Comparison of ENCODE assay signal across 10 cellular contexts in genomic region chr20:63659370-63659769, GRCh38. TPM values are rescaled to one million over a fixed set of nuclear protein-coding genes. Genes with fewer than 3 reads are reported as not detected.
DNase-seq lines count a peak whose midpoint lies in the region; ATAC-seq and TF ChIP-seq lines count a peak whose summit lies in the region.
"Had no signal": no experiment of that assay in that cellular context is flagged by ENCODE, and none has a peak within 500 bp of the region (broad histone marks: within the 10 kb centered on the region; RNA-seq: fewer than 3 reads in every experiment).

No MANE protein-coding gene starts in this region.

- no peaks in the 10 kb centered on the region for H4K20me1 ChIP-seq in Karpas-422 (ENCODE audit: insufficient read depth, low read depth, low read length)

- H3K4me3 ChIP-seq in BE2C (ENCODE audit: low read depth, low read length), result peak overlapping the region; percentile 97
- peak overlapping the region; percentile 98 for H3K4me3 ChIP-seq in Karpas-422 (ENCODE audit: low read length)
- H3K4me3 ChIP-seq in dorsolateral prefrontal cortex, result peak overlapping the region; percentile 61 to 98 (median 84)

- peaks cover 2% of the 10 kb centered on the region for H3K4me1 ChIP-seq in BE2C
- H3K4me1 ChIP-seq in Karpas-422 (ENCODE audit: low read length), result peaks cover 18% of the 10 kb centered on the region

- ATAC-seq in GM18520 (IDR thresholded peaks at IDR 0.05; ENCODE audit: unreplicated experiment) (no peak), GM21528 (IDR thresholded peaks at IDR 0.05; ENCODE audit: low FRiP score, unreplicated experiment) (no peak)

- H3K27ac ChIP-seq in Karpas-422 (ENCODE audit: low read length), result no peak overlapping the region
- peak overlapping the region in 39 of 59 donors; percentile 60 to 98 (median 93) for H3K27ac ChIP-seq in dorsolateral prefrontal cortex

- peaks cover 29% of the 10 kb centered on the region for H3K36me3 ChIP-seq in BE2C
- H3K36me3 ChIP-seq in Karpas-422 (ENCODE audit: insufficient read depth, low read length), result no peaks in the 10 kb centered on the region

- peak overlapping the region; percentile 95 to 98 (median 96) for H3K4me3 Mint-ChIP-seq in nephron

- H3K4me2 ChIP-seq in Karpas-422 (ENCODE audit: low read depth, low read length, poor library complexity, severe bottlenecking), result peak overlapping the region; percentile 91

- H3K27ac Mint-ChIP-seq in nephron, result peak overlapping the region; percentile 95 to 99 (median 96)

- TF ChIP-seq CTCF in BE2C (IDR thresholded peaks at IDR 0.05; ENCODE audit: low read depth, low read length), result no peak
- no peak for TF ChIP-seq CTCF in dorsolateral prefrontal cortex (IDR thresholded peaks at IDR 0.05 in 54 of 56, conservative IDR thresholded peaks at IDR 0.05 in 2 of 56; ENCODE audit: low read depth in 1 of 56, partially characterized antibody in 56 of 56)
- no peak for TF ChIP-seq CTCF in nephron (IDR thresholded peaks at IDR 0.05; ENCODE audit: unreplicated experiment in 3 of 3)

- DNase-seq in BE2C (no peak), Karpas-422 (no peak), dorsolateral prefrontal cortex (no peak), NCI-H748 treated with DMSO at 0.1 percent for 48 hours (lab: John Stamatoyannopoulos, UW) (no peak), NCI-H146 (lab: John Stamatoyannopoulos, UW) (no peak)
- DNase-seq: effector CD4-positive, alpha-beta T cell; NCI-H1048 had no signal

- no peaks in the 10 kb centered on the region for H3K9me2 ChIP-seq in Karpas-422 (replicated peaks; ENCODE audit: insufficient read depth, low read length)

- no peak overlapping the region for H2AFZ ChIP-seq in Karpas-422 (ENCODE audit: low read length)

- H3K36me3 Mint-ChIP-seq in nephron (ENCODE audit: low read depth), result peaks cover 6% of the 10 kb centered on the region

- H3K9me3 ChIP-seq in BE2C (no peaks in the 10 kb centered on the region), Karpas-422 (ENCODE audit: low read length) (no peaks in the 10 kb centered on the region)

- H3K27me3 ChIP-seq in BE2C (no peaks in the 10 kb centered on the region), Karpas-422 (ENCODE audit: low read length) (no peaks in the 10 kb centered on the region), dorsolateral prefrontal cortex (no peaks in the 10 kb centered on the region)

- H3K79me2 ChIP-seq in Karpas-422 (ENCODE audit: low read length), result peaks cover 16% of the 10 kb centered on the region

- peak overlapping the region; percentile 93 for H3K9ac ChIP-seq in Karpas-422 (ENCODE audit: low read length)

- no peaks in the 10 kb centered on the region for H3K9me3 Mint-ChIP-seq in nephron

- peaks cover 21% of the 10 kb centered on the region for H3K4me1 Mint-ChIP-seq in nephron

- no peaks in the 10 kb centered on the region for H3K27me3 Mint-ChIP-seq in nephron (ENCODE audit: low read depth)

- intact Hi-C loops in dorsolateral prefrontal cortex (cut with DNase I), result loop anchor here in 1 of 2 donors (2.0 to 5.0 kb wide), 2 partner anchors 33 to 48 kb away; partner anchors contain the start of genes ARFRP1, GMEB2 and ZGPAT

RNA-seq across cellular contexts. Expression of gene RTEL1, which starts 1.3 kb away (rescaled TPM):
- 73.4 TPM for polyA plus RNA-seq in BE2C (2012; ENCODE audit: insufficient read depth, insufficient read length, low read depth)
- total RNA-seq in Karpas-422 (2014; rRNA removed; shearing (Covaris generic); ENCODE audit: low replicate concordance), result 6.4 and 8.3 TPM in 2 replicates
- total RNA-seq in dorsolateral prefrontal cortex, result 10 to 100 TPM; 24.4 to 94.5 (median 44.5) TPM

RNA-seq across cellular contexts. Expression of gene STMN3, which starts 6.1 kb away (rescaled TPM):
- polyA plus RNA-seq in BE2C (2012; ENCODE audit: insufficient read depth, insufficient read length, low read depth), result 396 TPM
- total RNA-seq in Karpas-422 (2014; rRNA removed; shearing (Covaris generic); ENCODE audit: low replicate concordance), result 1.4 and 4.1 TPM in 2 replicates
- total RNA-seq in dorsolateral prefrontal cortex, result 100 to 1,000 TPM; 107 to 445 (median 317) TPM

RNA-seq across cellular contexts. Expression of gene GMEB2, which starts 32.5 kb away (rescaled TPM):
- 21.2 TPM for polyA plus RNA-seq in BE2C (2012; ENCODE audit: insufficient read depth, insufficient read length, low read depth)
- total RNA-seq in Karpas-422 (2014; rRNA removed; shearing (Covaris generic); ENCODE audit: low replicate concordance), result 8.4 and 13.7 TPM in 2 replicates
- total RNA-seq in dorsolateral prefrontal cortex, result 10 to 100 TPM in 67 of 120 experiments, 1 to 10 TPM in 53; 7.5 to 16.6 (median 10.2) TPM

RNA-seq across cellular contexts. Expression of gene TNFRSF6B, which starts 37.1 kb away (rescaled TPM):
- polyA plus RNA-seq in BE2C (2012; ENCODE audit: insufficient read depth, insufficient read length, low read depth), result not detected
- 2.5 and 4.6 TPM in 2 replicates for total RNA-seq in Karpas-422 (2014; rRNA removed; shearing (Covaris generic); ENCODE audit: low replicate concordance)
- 10 to 100 TPM in 54 of 120 experiments, 1 to 10 TPM in 59, under 1 TPM in 3, not detected in 4; 0.70 to 53.7 (median 9.1) TPM for total RNA-seq in dorsolateral prefrontal cortex

RNA-seq across cellular contexts. Expression of gene ARFRP1, which starts 48.4 kb away (rescaled TPM):
- 115 TPM for polyA plus RNA-seq in BE2C (2012; ENCODE audit: insufficient read depth, insufficient read length, low read depth)
- total RNA-seq in Karpas-422 (2014; rRNA removed; shearing (Covaris generic); ENCODE audit: low replicate concordance), result 15.1 and 30.2 TPM in 2 replicates
- total RNA-seq in dorsolateral prefrontal cortex, result 10 to 100 TPM; 37.8 to 65.5 (median 48.4) TPM

Comparison
In these comparisons a context has a peak if more than half of its experiments do, and no peak if none do; other contexts are left out.
1. RNA of gene STMN3, which starts 6.1 kb away (total RNA-seq): 107 to 445 TPM in dorsolateral prefrontal cortex; 1.4 to 4.1 TPM in Karpas-422; every median in the first group is over 10 times any median in the second.
2. Peak in every context shown above with its lines, with median percentiles within 50 percentile points of each other: H3K4me3 ChIP-seq.